ENCODE assay signal across 8 cellular contexts in the genomic region with DNA sequence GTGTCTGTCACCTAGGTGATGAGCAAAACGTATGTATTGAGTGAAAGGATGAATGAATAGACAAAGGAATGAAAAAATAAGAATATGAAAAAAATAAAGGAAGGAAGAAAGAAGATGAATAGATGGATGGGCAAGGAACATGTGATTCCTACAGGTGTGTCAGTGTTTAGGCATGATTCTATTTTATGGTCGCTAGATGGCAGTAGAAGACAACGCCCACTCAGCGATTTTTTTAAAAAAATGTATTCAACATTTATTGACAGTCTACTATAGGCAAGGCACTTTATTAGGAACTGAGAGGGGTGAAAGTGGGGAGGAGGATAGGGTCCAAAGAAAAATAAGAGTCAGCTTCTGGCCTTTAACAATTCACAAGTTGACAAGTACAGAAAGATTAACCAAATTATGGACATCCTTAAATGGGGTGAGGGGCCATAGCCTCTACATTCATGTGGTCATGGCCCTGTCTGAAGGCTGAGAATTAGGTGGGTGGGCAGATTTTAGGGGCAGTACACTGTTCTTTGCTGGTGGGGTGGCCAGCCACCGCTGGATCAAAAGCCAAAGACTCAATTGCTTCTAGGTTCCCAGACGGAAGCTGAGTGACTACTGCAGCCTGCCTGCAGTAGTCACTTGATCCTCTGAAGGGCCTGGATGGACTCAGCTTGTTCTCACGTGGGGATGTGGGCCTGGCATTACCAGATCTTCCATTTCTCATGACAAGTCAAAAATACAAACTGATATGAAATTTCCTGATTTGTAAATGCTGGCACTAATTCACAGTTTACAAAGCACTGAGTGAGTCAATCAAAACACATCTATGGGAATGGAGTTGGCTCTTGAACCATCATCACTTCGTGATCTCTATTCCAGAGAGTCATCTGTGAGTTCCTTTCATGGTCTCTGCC.
DNase-seq lines count a peak whose midpoint lies in the region; ATAC-seq and TF ChIP-seq lines count a peak whose summit lies in the region.

No MANE protein-coding gene starts in this region.

- no peak for TF ChIP-seq POLR2A in thyroid gland (IDR thresholded peaks at IDR 0.05)

- WGBS in thyroid gland, 2 donors: 16 to 20% methylated on average over 8 of the region's 8 CpGs

- H3K36me3 ChIP-seq in thyroid gland: no peaks in the 10 kb centered on the region

- no peak for TF ChIP-seq EP300 in Ishikawa (IDR thresholded peaks at IDR 0.05; ENCODE audit: borderline replicate concordance)

- peak; percentile 44 to 83 (median 66) for TF ChIP-seq CTCF in thyroid gland (IDR thresholded peaks at IDR 0.05)

- peak; percentile 9 for ATAC-seq in SK-N-SH treated with all-trans-retinoic acid at 6 μM for 48 hours

- intact Hi-C loops in thyroid gland (cut with DNase I): no loop called here

- H3K4me3 ChIP-seq in thyroid gland (replicated peaks in 1 of 3): no peak overlapping the region

- H3K4me1 ChIP-seq in thyroid gland: peaks cover 0 to 3% of the 10 kb centered on the region in 2 donors

- TF ChIP-seq RAD21 in Ishikawa (IDR thresholded peaks at IDR 0.05; ENCODE audit: low read depth): peak; percentile 83

- no peaks in the 10 kb centered on the region for H3K9me3 ChIP-seq in thyroid gland

- peak; percentile 37 for DNase-seq in NCI-H2107 treated with DMSO at 0.1 percent for 48 hours (lab: John Stamatoyannopoulos, UW; ENCODE audit: unreplicated experiment)
- DNase-seq in NCI-H2107 (lab: John Stamatoyannopoulos, UW): no peak
- peak; percentile 47 for DNase-seq in glomerular visceral epithelial cell (ENCODE audit: extremely low spot score)
- no peak for DNase-seq in thyroid gland
- DNase-seq in GF-D8 (lab: John Stamatoyannopoulos, UW): no peak
- no peak for DNase-seq in hypothalamus (lab: John Stamatoyannopoulos, UW)

- H3K27me3 ChIP-seq in thyroid gland: no peaks in the 10 kb centered on the region

- no peak overlapping the region for H3K27ac ChIP-seq in thyroid gland

TF ChIP-seq in Ishikawa, 13 proteins besides CTCF, POLR2A, EP300 and RAD21:
- TF ChIP-seq EGR1 (IDR thresholded peaks at IDR 0.05) (peak; percentile 55; the same call in 1 of the 2 replicates), TCF12 (IDR thresholded peaks at IDR 0.05; ENCODE audit: low read depth) (no peak)

TF ChIP-seq in SK-N-SH treated with all-trans-retinoic acid at 6 μM for 48 hours, 23 proteins besides CTCF, POLR2A, EP300 and RAD21:
- TF ChIP-seq SNAI2 (CRISPR knock-in tag; IDR thresholded peaks at IDR 0.05) (no peak), ZC3H10 (CRISPR knock-in tag; IDR thresholded peaks at IDR 0.05) (no peak), ZFP3 (CRISPR knock-in tag; IDR thresholded peaks at IDR 0.05) (no peak)

Comparison
In these comparisons a context has a peak if more than half of its experiments do, and no peak if none do; other contexts are left out.
1. DNase-seq: peak in NCI-H2107 treated with DMSO at 0.1 percent for 48 hours (single experiment) and glomerular visceral epithelial cell (single experiment); none in NCI-H2107 (single experiment), thyroid gland (0 of 2), GF-D8 (single experiment) and hypothalamus (0 of 51).